30 cellular contexts compared by ENCODE assay signal in the genomic region with DNA sequence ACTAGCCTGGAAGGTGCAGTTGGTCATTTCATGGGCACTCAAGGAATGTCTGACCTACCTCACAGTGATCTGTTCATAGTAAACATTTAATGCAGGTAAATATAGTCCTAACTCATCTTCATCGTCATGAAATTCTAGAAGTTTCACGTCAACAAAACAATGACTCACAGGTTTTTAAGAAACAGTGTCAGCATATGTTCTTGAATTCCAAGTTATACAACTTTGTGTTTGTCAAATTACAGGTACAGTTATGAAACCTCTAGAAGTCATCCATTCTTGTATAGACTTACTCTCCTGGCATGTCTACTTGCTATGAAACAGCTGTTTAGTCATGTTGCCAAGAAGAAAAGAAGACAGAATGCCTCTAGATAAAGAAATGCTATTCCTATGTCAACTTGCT. TPM values are rescaled to one million over a fixed set of nuclear protein-coding genes. Genes with fewer than 3 reads are reported as not detected.
A peak's percentile ranks its signal among the peaks of the same experiment; 100 is the strongest.
DNase-seq lines count a peak whose midpoint lies in the region; ATAC-seq, FAIRE-seq and TF ChIP-seq lines count a peak whose summit lies in the region.
"Had no signal": no experiment of that assay in that cellular context is flagged by ENCODE, and none has a peak within 500 bp of the region (broad histone marks: within the 10 kb centered on the region; RNA-seq: fewer than 3 reads in every experiment).

No MANE protein-coding gene starts in this region.

- WGBS in psoas muscle, 3 donors: 86 to 90% (median 89%) methylated on average over 2 of the region's 2 CpGs

- no peaks in the 10 kb centered on the region for H3K36me3 ChIP-seq in psoas muscle (ENCODE audit: insufficient read depth in 1 of 2, low read depth in 1 of 2)

- H3K9me3 ChIP-seq in psoas muscle: no peaks in the 10 kb centered on the region

- no peaks in the 10 kb centered on the region for H3K27me3 ChIP-seq in psoas muscle (ENCODE audit: insufficient read depth in 3 of 3, low read length in 2 of 3)

- H3K4me3 ChIP-seq in epithelial cell of esophagus (ENCODE audit: low read length) (no peak overlapping the region), psoas muscle (no peak overlapping the region)

- FAIRE-seq in GM19239 (lab: Jason Lieb, UNC): no peak
- FAIRE-seq: GM18507, RCC 7860 had no signal

- intact Hi-C loops in psoas muscle (cut with DNase I): no loop called here

- TF ChIP-seq CTCF in epithelial cell of esophagus (IDR thresholded peaks at IDR 0.05; ENCODE audit: insufficient read depth, low read depth, low read length, missing control alignments) (no peak), psoas muscle (IDR thresholded peaks at IDR 0.05) (no peak)

- DNase-seq in DMS53 (lab: John Stamatoyannopoulos, UW) (peak; percentile 9), DMS53 treated with DMSO at 0.1 percent for 48 hours (lab: John Stamatoyannopoulos, UW; ENCODE audit: unreplicated experiment) (no peak), epithelial cell of esophagus (ENCODE audit: low read depth) (peak; percentile 86), kidney tubule cell (ENCODE audit: low spot score) (peak; percentile 2), psoas muscle (no peak), GM19239 (ENCODE audit: insufficient read length, low spot score) (no peak)
- DNase-seq: AML-193; C1 segment of cervical spinal cord; Calu3; CD8-positive, alpha-beta memory T cell; DMS153; GDM1; GOT3; HCEC 1CT; KG1; MV-4-11; NCI-H1105 treated with DMSO at 0.1 percent for 48 hours; NCI-H2029 treated with DMSO at 0.1 percent for 48 hours; NCI-H345; NCI-H524; NCI-H82; Right ventricle myocardium superior had no signal

- no peak overlapping the region for H3K27ac ChIP-seq in psoas muscle
- H3K27ac ChIP-seq: 22Rv1 had no signal

- ATAC-seq in HG02610 (IDR thresholded peaks at IDR 0.05; ENCODE audit: unreplicated experiment) (no peak), GM18867 (IDR thresholded peaks at IDR 0.05; ENCODE audit: unreplicated experiment) (no peak), psoas muscle (no peak)

- H3K4me1 ChIP-seq in psoas muscle: no peaks in the 10 kb centered on the region

RNA-seq across cellular contexts. Expression of gene AFM, which starts 46.6 kb away (rescaled TPM):
- not detected for total RNA-seq in psoas muscle
- not detected for polyA plus RNA-seq in psoas muscle
- total RNA-seq: Calu3; CD8-positive, alpha-beta memory T cell; HT1080; OCI-LY7; Right ventricle myocardium superior; SK-MEL-5 had no signal
- polyA plus RNA-seq: CD8-positive, alpha-beta memory T cell had no signal

Comparison
In these comparisons a context has a peak if more than half of its experiments do, and no peak if none do; other contexts are left out.
1. DNase-seq: peak in DMS53 (single experiment), epithelial cell of esophagus (single experiment) and kidney tubule cell (single experiment); none in DMS53 treated with DMSO at 0.1 percent for 48 hours (single experiment), psoas muscle (0 of 2) and GM19239 (single experiment).